Comparison of ENCODE assay signal across 12 cellular contexts in genomic region chr21:36693144-36694040, GRCh38. TPM values are rescaled to one million over a fixed set of nuclear protein-coding genes. Genes with fewer than 3 reads are reported as not detected.
DNase-seq lines count a peak whose midpoint lies in the region; TF ChIP-seq lines count a peak whose summit lies in the region.
"Had no signal": no experiment of that assay in that cellular context is flagged by ENCODE, and none has a peak within 500 bp of the region (broad histone marks: within the 10 kb centered on the region; RNA-seq: fewer than 3 reads in every experiment).

No MANE protein-coding gene starts in this region.

- H4K20me1 ChIP-seq in neural cell (ENCODE audit: insufficient read depth), result no peaks in the 10 kb centered on the region
- no peaks in the 10 kb centered on the region for H4K20me1 ChIP-seq in OCI-LY7 (ENCODE audit: insufficient read depth, low read length)

- H2AFZ ChIP-seq in neural cell (ENCODE audit: low read depth, low read length) (no peak overlapping the region), OCI-LY7 (ENCODE audit: low read length) (no peak overlapping the region)

- TF ChIP-seq CTCF in GM12864 (IDR thresholded peaks at IDR 0.05; ENCODE audit: low read depth, low read length, missing control alignments) (peak; percentile 23), epithelial cell of esophagus (IDR thresholded peaks at IDR 0.05; ENCODE audit: insufficient read depth, low read depth, low read length, missing control alignments) (peak; percentile 28), neural cell (IDR thresholded peaks at IDR 0.05; ENCODE audit: poor library complexity, severe bottlenecking) (no peak), OCI-LY7 (conservative IDR thresholded peaks at IDR 0.05; ENCODE audit: low read length) (no peak)

- no peaks in the 10 kb centered on the region for H3K9me2 ChIP-seq in neural cell (ENCODE audit: insufficient read depth, low read length)
- H3K9me2 ChIP-seq in OCI-LY7 (ENCODE audit: insufficient read depth, low read length), result no peaks in the 10 kb centered on the region

- POLR2A ChIA-PET in OCI-LY7 (lab: Charles Lee), result no interaction called here

- H3K36me3 ChIP-seq in HUES48 (ENCODE audit: control insufficient read depth, insufficient read depth, low read length), result no peaks in the 10 kb centered on the region
- no peaks in the 10 kb centered on the region for H3K36me3 ChIP-seq in neural cell (ENCODE audit: insufficient read depth, low read length)
- no peaks in the 10 kb centered on the region for H3K36me3 ChIP-seq in OCI-LY7 (ENCODE audit: insufficient read depth, low read length)
- H3K36me3 ChIP-seq: neutrophil, SJSA1 had no signal

- H3K4me2 ChIP-seq in neural cell (ENCODE audit: low read length) (no peak overlapping the region), OCI-LY7 (ENCODE audit: low read length) (no peak overlapping the region)

- H3K4me1 ChIP-seq in HUES48 (ENCODE audit: control insufficient read depth, insufficient read depth, low read length) (peaks cover 32% of the 10 kb centered on the region), OCI-LY7 (ENCODE audit: insufficient read depth, low read length, poor library complexity, severe bottlenecking) (no peaks in the 10 kb centered on the region)
- H3K4me1 ChIP-seq: Caco-2 had no signal

- H3K9me3 ChIP-seq in HUES48 (ENCODE audit: control insufficient read depth, insufficient read depth, low read length) (no peaks in the 10 kb centered on the region), neural cell (ENCODE audit: low read length) (peaks cover under 1% of the 10 kb centered on the region), OCI-LY7 (ENCODE audit: low read length) (no peaks in the 10 kb centered on the region)
- H3K9me3 ChIP-seq: Caco-2, neutrophil had no signal

- CTCF ChIA-PET in OCI-LY7 (lab: Charles Lee; ENCODE audit: unreplicated experiment), result no interaction called here

- no peaks in the 10 kb centered on the region for H3F3A ChIP-seq in neural cell (ENCODE audit: insufficient read depth, low read length, poor library complexity, severe bottlenecking)

- no peak for TF ChIP-seq RAD21 in neural cell (conservative IDR thresholded peaks at IDR 0.05)

- BruUV-seq in OCI-LY7 (replicated peaks; lab: Mats Ljungman, UMichigan), result no TSS peak

- DNase-seq in GM12864 (ENCODE audit: low read depth) (no peak), epithelial cell of esophagus (ENCODE audit: low read depth) (no peak), NCI-H774 (lab: John Stamatoyannopoulos, UW) (no peak), OCI-LY7 (ENCODE audit: low spot score) (no peak), NCI-H2029 treated with DMSO at 0.1 percent for 48 hours (lab: John Stamatoyannopoulos, UW) (no peak)
- DNase-seq: activated CD4-positive, alpha-beta T cell treated with anti-CD3 and anti-CD28 coated beads for 48 hours; Caco-2; NCI-H446 treated with DMSO at 0.1 percent for 48 hours had no signal

- intact Hi-C loops in OCI-LY7 (cut with micrococcal nuclease; ENCODE audit: unreplicated experiment), result no loop called here

- no peaks in the 10 kb centered on the region for H3K79me2 ChIP-seq in neural cell (replicated peaks; ENCODE audit: insufficient read depth, low read length)
- no peaks in the 10 kb centered on the region for H3K79me2 ChIP-seq in OCI-LY7 (ENCODE audit: insufficient read depth, low read depth, low read length)

- peaks cover 100% of the 10 kb centered on the region for H3K27me3 ChIP-seq in HUES48 (ENCODE audit: control insufficient read depth, insufficient read depth, low read length)
- peaks cover 100% of the 10 kb centered on the region for H3K27me3 ChIP-seq in neural cell (ENCODE audit: insufficient read depth, low read depth, low read length)

- H3K27ac ChIP-seq in HUES48 (ENCODE audit: low read depth, low read length) (no peak overlapping the region), neural cell (ENCODE audit: low read length) (no peak overlapping the region), OCI-LY7 (ENCODE audit: low read depth, low read length, poor library complexity, severe bottlenecking) (no peak overlapping the region)
- H3K27ac ChIP-seq: neutrophil, SJSA1 had no signal

- no peak for TF ChIP-seq EP300 in neural cell (conservative IDR thresholded peaks at IDR 0.05; ENCODE audit: poor library complexity, severe bottlenecking)

- no peak overlapping the region for H3K4me3 ChIP-seq in GM12864 (ENCODE audit: low read depth, low read length)
- H3K4me3 ChIP-seq in HUES48 (ENCODE audit: low read depth, low read length), result peak overlapping the region; percentile 36; the same call in 1 of the 2 replicates
- H3K4me3 ChIP-seq in epithelial cell of esophagus (ENCODE audit: low read length), result no peak overlapping the region
- H3K4me3 ChIP-seq in neural cell (ENCODE audit: low read length), result no peak overlapping the region
- no peak overlapping the region for H3K4me3 ChIP-seq in OCI-LY7 (ENCODE audit: low read depth, low read length, poor library complexity, severe bottlenecking)
- H3K4me3 ChIP-seq: SJSA1 had no signal

- H3K9ac ChIP-seq in HUES48 (ENCODE audit: low read depth, low read length), result no peak overlapping the region
- H3K9ac ChIP-seq in neural cell (ENCODE audit: low read length), result no peak overlapping the region

TF ChIP-seq in neural cell, 6 proteins besides CTCF, POLR2A, EP300 and RAD21:
- TF ChIP-seq REST (IDR thresholded peaks at IDR 0.05; ENCODE audit: borderline replicate concordance) (no peak), MXI1 (conservative IDR thresholded peaks at IDR 0.05; ENCODE audit: poor library complexity, severe bottlenecking) (no peak), TAF1 (IDR thresholded peaks at IDR 0.05; ENCODE audit: low read depth) (no peak), POLR2AphosphoS5 (IDR thresholded peaks at IDR 0.05) (peak; percentile 43), EZH2 (IDR thresholded peaks at IDR 0.05; ENCODE audit: borderline replicate concordance, insufficient read depth, low read length, poor library complexity, severe bottlenecking) (peak; percentile 76)
TF ChIP-seq in neural cell: peak in this region for 2.

RNA-seq across cellular contexts. Expression of gene SIM2, which starts 5.5 kb away (rescaled TPM):
- polyA plus RNA-seq in neural cell, result 0.08 TPM in 1 of 2 replicates, not detected in the other
- not detected in 2 replicates for polyA minus RNA-seq in neural cell
- total RNA-seq in OCI-LY7 (2014; rRNA removed; shearing (Covaris generic)), result not detected in 2 replicates
- total RNA-seq in OCI-LY7 (2022), result not detected in 2 replicates

Comparison
In these comparisons a context has a peak if more than half of its experiments do, and no peak if none do; other contexts are left out.
1. CTCF ChIP-seq: peak in GM12864 (single experiment) and epithelial cell of esophagus (single experiment); none in neural cell (single experiment) and OCI-LY7 (single experiment).